ENCODE assay signal across 12 cellular contexts in genomic region chr2:39244963-39245625, GRCh38. TPM values are rescaled to one million over a fixed set of nuclear protein-coding genes. Genes with fewer than 3 reads are reported as not detected.
DNase-seq lines count a peak whose midpoint lies in the region; ATAC-seq and TF ChIP-seq lines count a peak whose summit lies in the region.
"Not testable (repeated sequence)": the region's sequence is repeated elsewhere in the genome, so short reads cannot be mapped to it uniquely, and the experiment has no call there.
"Had no signal": no experiment of that assay in that cellular context is flagged by ENCODE, and none has a peak within 500 bp of the region (broad histone marks: within the 10 kb centered on the region; RNA-seq: fewer than 3 reads in every experiment).

No MANE protein-coding gene starts in this region.

- peaks cover 27% of the 10 kb centered on the region for H3K4me1 ChIP-seq in Loucy (ENCODE audit: insufficient read depth, low read length, poor library complexity, severe bottlenecking)
- H3K4me1 ChIP-seq in left ventricle myocardium inferior; trophoblast cell (ENCODE audit: control insufficient read depth in 1 of 2, insufficient read depth in 2 of 2, low read length in 2 of 2); thymus (ENCODE audit: control insufficient read depth, insufficient read depth, low read length): not testable (repeated sequence)

- not testable (repeated sequence) for H4K20me1 ChIP-seq in Loucy (ENCODE audit: insufficient read depth, low read length, poor library complexity, severe bottlenecking)

- not testable (repeated sequence) for H3K18ac ChIP-seq in trophoblast cell (ENCODE audit: low read length)

- H3K27ac Mint-ChIP-seq in T-helper 17 cell, result peak overlapping the region; percentile 82
- H3K27ac Mint-ChIP-seq in activated CD4-positive, alpha-beta memory T cell treated with anti-CD3 and anti-CD28 coated beads, Interleukin-2, amount 10 ng/mL, durations not matched to agents 7 days and 5 days, result peak overlapping the region; percentile 20
- peak overlapping the region; percentile 17 for H3K27ac Mint-ChIP-seq in activated naive CD4-positive, alpha-beta T cell treated with anti-CD3 and anti-CD28 coated beads, Interleukin-2, amount 50 U/mL, for 24 hours

- peak overlapping the region; percentile 27 for H3K9ac ChIP-seq in Loucy (ENCODE audit: low read depth, low read length, poor library complexity, severe bottlenecking)
- not testable (repeated sequence) for H3K9ac ChIP-seq in trophoblast cell (ENCODE audit: low read length)

- H3K4me3 ChIP-seq in Loucy (ENCODE audit: low read length, poor library complexity, severe bottlenecking) (peak overlapping the region; percentile 67), left ventricle myocardium inferior (peak overlapping the region; percentile 42), thymus (ENCODE audit: low read length) (peak overlapping the region; percentile 19)
- not testable (repeated sequence) for H3K4me3 ChIP-seq in trophoblast cell (ENCODE audit: low read depth, low read length)

- not testable (repeated sequence) for H3K9me3 Mint-ChIP-seq in activated CD4-positive, alpha-beta memory T cell treated with anti-CD3 and anti-CD28 coated beads, Interleukin-2, amount 10 ng/mL, durations not matched to agents 7 days and 5 days; activated naive CD4-positive, alpha-beta T cell treated with anti-CD3 and anti-CD28 coated beads, Interleukin-2, amount 50 U/mL, for 24 hours

- H3K4ac ChIP-seq in trophoblast cell (ENCODE audit: low read depth, low read length), result not testable (repeated sequence)

- not testable (repeated sequence) for H4K91ac ChIP-seq in trophoblast cell (ENCODE audit: low read depth, low read length)

- H2BK5ac ChIP-seq in trophoblast cell (ENCODE audit: low read depth, low read length, poor library complexity), result not testable (repeated sequence)

- ATAC-seq in T-helper 17 cell, result peak; percentile 57

- not testable (repeated sequence) for H3K23ac ChIP-seq in trophoblast cell (ENCODE audit: low read length)

- H3K36me3 ChIP-seq in Loucy (ENCODE audit: insufficient read depth, low read length); trophoblast cell (ENCODE audit: control insufficient read depth in 1 of 2, insufficient read depth in 2 of 2, low read length in 2 of 2); thymus (ENCODE audit: control insufficient read depth, insufficient read depth): not testable (repeated sequence)
- H3K36me3 ChIP-seq in left ventricle myocardium inferior, result peaks cover 17% of the 10 kb centered on the region

- H3K79me2 ChIP-seq in Loucy (ENCODE audit: insufficient read depth, low read length); trophoblast cell (ENCODE audit: control insufficient read depth, insufficient read depth, low read length, poor library complexity): not testable (repeated sequence)

- H3K4me1 Mint-ChIP-seq in T-helper 17 cell, result peaks cover 15% of the 10 kb centered on the region
- H3K4me1 Mint-ChIP-seq in activated CD4-positive, alpha-beta memory T cell treated with anti-CD3 and anti-CD28 coated beads, Interleukin-2, amount 10 ng/mL, durations not matched to agents 7 days and 5 days, result peaks cover 23% of the 10 kb centered on the region
- peaks cover 19% of the 10 kb centered on the region for H3K4me1 Mint-ChIP-seq in activated naive CD4-positive, alpha-beta T cell treated with anti-CD3 and anti-CD28 coated beads, Interleukin-2, amount 50 U/mL, for 24 hours

- not testable (repeated sequence) for H2AK5ac ChIP-seq in trophoblast cell (ENCODE audit: low read length)

- POLR2A ChIA-PET in activated CD4-positive, alpha-beta memory T cell treated with anti-CD3 and anti-CD28 coated beads, Interleukin-2, amount 10 ng/mL, durations not matched to agents 7 days and 5 days (lab: Charles Lee), result interaction anchor here (1.2 to 2.4 kb wide), 3 partner anchors 12 to 125 kb away, joined by 3 to 12 read pairs (median 8); partner anchors contain the start of gene SOS1

- not testable (repeated sequence) for H3K27me3 Mint-ChIP-seq in T-helper 17 cell; activated CD4-positive, alpha-beta memory T cell treated with anti-CD3 and anti-CD28 coated beads, Interleukin-2, amount 10 ng/mL, durations not matched to agents 7 days and 5 days; activated naive CD4-positive, alpha-beta T cell treated with anti-CD3 and anti-CD28 coated beads, Interleukin-2, amount 50 U/mL, for 24 hours

- not testable (repeated sequence) for H4K8ac ChIP-seq in trophoblast cell (ENCODE audit: low read depth, low read length)

- H3K4me2 ChIP-seq in Loucy (ENCODE audit: low read depth, low read length, poor library complexity, severe bottlenecking), result peak overlapping the region; percentile 73
- H3K4me2 ChIP-seq in trophoblast cell (ENCODE audit: low read length), result not testable (repeated sequence)

- CTCF ChIA-PET in activated CD4-positive, alpha-beta memory T cell treated with anti-CD3 and anti-CD28 coated beads, Interleukin-2, amount 10 ng/mL, durations not matched to agents 7 days and 5 days (lab: Charles Lee), result interaction anchor here (0.9 to 2.6 kb wide), 8 partner anchors 9 to 297 kb away, joined by 3 to 16 read pairs (median 4); no protein-coding TSS in a partner anchor

- WGBS in trophoblast cell (ENCODE audit: extremely low coverage, insufficient coverage, insufficient read length), result no CpG with 5 or more reads among the region's 31 CpGs
- WGBS in thymus, result 38% methylated on average over 31 of the region's 31 CpGs

- H3K27ac ChIP-seq in left ventricle myocardium inferior (replicated peaks); trophoblast cell (ENCODE audit: low read depth, low read length): not testable (repeated sequence)
- H3K27ac ChIP-seq in thymus (ENCODE audit: low read depth), result peak overlapping the region; percentile 26

- not testable (repeated sequence) for H3K9me3 ChIP-seq in Loucy (ENCODE audit: insufficient read depth, low read depth, low read length); T-helper 17 cell (ENCODE audit: control insufficient read depth, low read length, poor library complexity, severe bottlenecking); left ventricle myocardium inferior (replicated peaks); trophoblast cell (ENCODE audit: insufficient read depth, low read depth, low read length); thymus (ENCODE audit: control insufficient read depth)

- not testable (repeated sequence) for H2BK12ac ChIP-seq in trophoblast cell (ENCODE audit: low read length)

- not testable (repeated sequence) for H3K14ac ChIP-seq in trophoblast cell (ENCODE audit: low read length)

- intact Hi-C loops in left ventricle myocardium inferior (cut with micrococcal nuclease), result not testable (repeated sequence)

- peak; percentile 79 for DNase-seq in GDM1 (lab: John Stamatoyannopoulos, UW)
- not testable (repeated sequence) for DNase-seq in T-helper 17 cell, left ventricle myocardium inferior
- DNase-seq in activated CD4-positive, alpha-beta memory T cell treated with anti-CD3 and anti-CD28 coated beads, Interleukin-2, amount 10 ng/mL, durations not matched to agents 7 days and 5 days, result peak; percentile 51
- peak; percentile 42 to 54 for DNase-seq in trophoblast cell

- H4K12ac ChIP-seq in trophoblast cell (ENCODE audit: low read depth, low read length), result not testable (repeated sequence)

- peak; percentile 25; the same call in 1 of the 2 replicates for TF ChIP-seq CTCF in Loucy (conservative IDR thresholded peaks at IDR 0.05; ENCODE audit: low read length)
- not testable (repeated sequence) for TF ChIP-seq CTCF in left ventricle myocardium inferior (IDR thresholded peaks at IDR 0.05; ENCODE audit: borderline replicate concordance)

- H3K36me3 Mint-ChIP-seq in T-helper 17 cell (ENCODE audit: low read depth); activated CD4-positive, alpha-beta memory T cell treated with anti-CD3 and anti-CD28 coated beads, Interleukin-2, amount 10 ng/mL, durations not matched to agents 7 days and 5 days (ENCODE audit: low read depth); activated naive CD4-positive, alpha-beta T cell treated with anti-CD3 and anti-CD28 coated beads, Interleukin-2, amount 50 U/mL, for 24 hours: not testable (repeated sequence)

- H3K79me1 ChIP-seq in trophoblast cell (ENCODE audit: low read length), result not testable (repeated sequence)

- peak overlapping the region; percentile 86 for H3K4me3 Mint-ChIP-seq in T-helper 17 cell
- H3K4me3 Mint-ChIP-seq in activated CD4-positive, alpha-beta memory T cell treated with anti-CD3 and anti-CD28 coated beads, Interleukin-2, amount 10 ng/mL, durations not matched to agents 7 days and 5 days, result peak overlapping the region; percentile 67
- peak overlapping the region; percentile 90 for H3K4me3 Mint-ChIP-seq in activated naive CD4-positive, alpha-beta T cell treated with anti-CD3 and anti-CD28 coated beads, Interleukin-2, amount 50 U/mL, for 24 hours

- H2BK120ac ChIP-seq in trophoblast cell (ENCODE audit: insufficient read depth, low read length, poor library complexity), result not testable (repeated sequence)

- H3F3A ChIP-seq in Loucy (ENCODE audit: low read depth), result not testable (repeated sequence)

- H3K9me2 ChIP-seq in Loucy (replicated peaks; ENCODE audit: low read depth, low read length), result not testable (repeated sequence)

- not testable (repeated sequence) for H3K27me3 ChIP-seq in Loucy (ENCODE audit: insufficient read depth, low read length, poor library complexity, severe bottlenecking); left ventricle myocardium inferior (ENCODE audit: low read depth); trophoblast cell (ENCODE audit: insufficient read depth, low read length); thymus (ENCODE audit: control insufficient read depth, insufficient read depth)

- H2AFZ ChIP-seq in Loucy (ENCODE audit: low read length), result peak overlapping the region; percentile 64
- H2AFZ ChIP-seq in trophoblast cell (ENCODE audit: insufficient read depth, low read length, poor library complexity), result not testable (repeated sequence)

RNA-seq across cellular contexts. Expression of gene CDKL4, which starts 1.3 kb away (rescaled TPM):
- under 1 TPM in 1 of 2 donors, not detected in 1; 0.60 TPM for total RNA-seq in T-helper 17 cell
- total RNA-seq in activated CD4-positive, alpha-beta memory T cell treated with anti-CD3 and anti-CD28 coated beads, Interleukin-2, amount 10 ng/mL, durations not matched to agents 7 days and 5 days, result under 1 TPM in 1 of 2 experiments, not detected in 1; 0.25 TPM
- total RNA-seq in left ventricle myocardium inferior, result 0.66 TPM
- polyA plus RNA-seq in trophoblast cell (2013), result 0.06 and 0.12 TPM in 2 replicates
- 0.43 TPM for polyA plus RNA-seq in thymus
- total RNA-seq: glomerular endothelial cell, H4, K562 had no signal
- polyA plus RNA-seq: K562, neural cell had no signal

Comparison
In these comparisons a context has a peak if more than half of its experiments do, and no peak if none do; other contexts are left out.
1. H3K27ac Mint-ChIP-seq: peak in every context shown above with its lines; median percentile 82 in T-helper 17 cell; 20 in activated CD4-positive, alpha-beta memory T cell treated with anti-CD3 and anti-CD28 coated beads, Interleukin-2, amount 10 ng/mL, durations not matched to agents 7 days and 5 days; 17 in activated naive CD4-positive, alpha-beta T cell treated with anti-CD3 and anti-CD28 coated beads, Interleukin-2, amount 50 U/mL, for 24 hours.